ENCODE assay signal across 32 cellular contexts in genomic region chrX:43493751-43494150, GRCh38.
"Had no signal": no experiment of that assay in that cellular context is flagged by ENCODE, and none has a peak within 500 bp of the region (broad histone marks: within the 10 kb centered on the region; RNA-seq: fewer than 3 reads in every experiment).

No MANE protein-coding gene starts in this region.

- H3K27me3 ChIP-seq: adrenal gland, brain microvascular endothelial cell, esophagus muscularis mucosa, left lung, neural progenitor cell, right atrium auricular region, uterus had no signal

- H3K9me3 ChIP-seq: adrenal gland, esophagus muscularis mucosa, left lung, psoas muscle, uterus had no signal

- H3K36me3 ChIP-seq: adrenal gland, brain microvascular endothelial cell, esophagus muscularis mucosa, left lung, neural progenitor cell, right atrium auricular region, uterus had no signal

- H3K4me3 ChIP-seq: adrenal gland, esophagus muscularis mucosa, left lung, lung, neural progenitor cell, psoas muscle, right atrium auricular region, smooth muscle cell, uterus had no signal

- H3K4me1 ChIP-seq: adrenal gland, esophagus muscularis mucosa, left lung, neural progenitor cell, parathyroid adenoma, psoas muscle, right atrium auricular region, uterus had no signal

- ATAC-seq: left lung; natural killer cell; psoas muscle; stimulated activated memory B cell treated with anti-CD40 and anti-IgM and Interleukin-4, amounts not matched to agents 10 μg/mL and 1 μg/mL and 100 μg/mL, for 72 hours; stimulated activated naive CD8-positive, alpha-beta T cell treated with anti-CD3 and anti-CD28 coated beads, Interleukin-15, amount 100 ng/mL, for 72 hours had no signal

- DNase-seq: activated CD4-positive, alpha-beta T cell treated with anti-CD3 and anti-CD28 coated beads for 4 hours; activated CD4-positive, alpha-beta T cell treated with anti-CD3 and anti-CD28 coated beads, Interleukin-2, amount 50 U/mL, for 4 hours; activated CD8-positive, alpha-beta memory T cell treated with anti-CD3 and anti-CD28 coated beads for 24 hours; activated effector memory CD4-positive, alpha-beta T cell treated with Interleukin-2 at 50 U/mL for 16 hours; activated naive CD4-positive, alpha-beta T cell treated with anti-CD3 and anti-CD28 coated beads for 36 hours; activated naive CD8-positive, alpha-beta T cell treated with anti-CD3 and anti-CD28 coated beads for 36 hours; aorta; brain microvascular endothelial cell; caudate nucleus; cortex of kidney; foreskin melanocyte; glutamatergic neuron; left lung; mesendoderm; natural killer cell; occipital lobe; psoas muscle; stimulated activated CD4-positive, alpha-beta T cell treated with anti-CD3 and anti-CD28 coated beads, Interleukin-1b, Interleukin-23, amount 100 ng/mL, for 48 hours; stimulated activated CD4-positive, alpha-beta T cell treated with anti-CD3 and anti-CD28 coated beads, Interleukin-4, amount 100 ng/mL, for 4 hours; stimulated activated CD8-positive, alpha-beta memory T cell treated with anti-CD3 and anti-CD28 coated beads, Interleukin-4, amount 100 ng/mL, for 48 hours; stimulated activated naive CD8-positive, alpha-beta T cell treated with anti-CD3 and anti-CD28 coated beads, Interleukin-15, amount 100 ng/mL, for 72 hours; substantia nigra; uterus had no signal

- H3K27ac ChIP-seq: adrenal gland, brain microvascular endothelial cell, esophagus muscularis mucosa, left lung, neural progenitor cell, parathyroid adenoma, psoas muscle, right atrium auricular region, uterus, VCaP had no signal
